1 cellular context compared by ENCODE assay signal in the genomic region with DNA sequence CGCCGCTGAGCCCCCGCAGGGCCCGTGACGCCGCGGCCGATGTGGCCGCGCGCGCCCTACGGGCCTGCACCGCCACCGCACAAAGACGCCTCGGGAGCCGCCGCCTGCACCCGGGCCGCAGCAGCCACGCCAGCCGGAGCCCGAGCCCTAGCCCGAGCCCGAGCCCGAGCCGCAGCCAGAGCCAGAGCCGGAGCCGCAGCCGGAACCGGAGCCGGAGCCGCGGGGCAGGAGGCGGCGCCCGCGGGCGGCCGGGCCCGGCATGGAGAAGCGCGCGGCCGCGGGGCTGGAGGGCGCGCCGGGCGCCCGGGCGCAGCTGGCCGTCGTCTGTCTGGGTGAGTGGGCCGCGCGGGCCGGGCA.
TF ChIP-seq lines count a peak whose summit lies in the region.

No MANE protein-coding gene starts in this region.

TF ChIP-seq in HepG2, 621 proteins besides CTCF, POLR2A, EP300 and RAD21:
- TF ChIP-seq, protein P1, sequence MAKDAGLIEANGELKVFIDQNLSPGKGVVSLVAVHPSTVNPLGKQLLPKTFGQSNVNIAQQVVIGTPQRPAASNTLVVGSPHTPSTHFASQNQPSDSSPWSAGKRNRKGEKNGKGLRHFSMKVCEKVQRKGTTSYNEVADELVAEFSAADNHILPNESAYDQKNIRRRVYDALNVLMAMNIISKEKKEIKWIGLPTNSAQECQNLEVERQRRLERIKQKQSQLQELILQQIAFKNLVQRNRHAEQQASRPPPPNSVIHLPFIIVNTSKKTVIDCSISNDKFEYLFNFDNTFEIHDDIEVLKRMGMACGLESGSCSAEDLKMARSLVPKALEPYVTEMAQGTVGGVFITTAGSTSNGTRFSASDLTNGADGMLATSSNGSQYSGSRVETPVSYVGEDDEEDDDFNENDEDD (CRISPR knock-in tag; IDR thresholded peaks at IDR 0.05; ENCODE audit: borderline replicate concordance): no peak
- no peak for TF ChIP-seq PHF21A (CRISPR knock-in tag; IDR thresholded peaks at IDR 0.05)
- TF ChIP-seq, protein P2, sequence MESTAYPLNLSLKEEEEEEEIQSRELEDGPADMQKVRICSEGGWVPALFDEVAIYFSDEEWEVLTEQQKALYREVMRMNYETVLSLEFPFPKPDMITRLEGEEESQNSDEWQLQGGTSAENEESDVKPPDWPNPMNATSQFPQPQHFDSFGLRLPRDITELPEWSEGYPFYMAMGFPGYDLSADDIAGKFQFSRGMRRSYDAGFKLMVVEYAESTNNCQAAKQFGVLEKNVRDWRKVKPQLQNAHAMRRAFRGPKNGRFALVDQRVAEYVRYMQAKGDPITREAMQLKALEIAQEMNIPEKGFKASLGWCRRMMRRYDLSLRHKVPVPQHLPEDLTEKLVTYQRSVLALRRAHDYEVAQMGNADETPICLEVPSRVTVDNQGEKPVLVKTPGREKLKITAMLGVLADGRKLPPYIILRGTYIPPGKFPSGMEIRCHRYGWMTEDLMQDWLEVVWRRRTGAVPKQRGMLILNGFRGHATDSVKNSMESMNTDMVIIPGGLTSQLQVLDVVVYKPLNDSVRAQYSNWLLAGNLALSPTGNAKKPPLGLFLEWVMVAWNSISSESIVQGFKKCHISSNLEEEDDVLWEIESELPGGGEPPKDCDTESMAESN (CRISPR knock-in tag; conservative IDR thresholded peaks at IDR 0.05): 0 out of 2 replicates have a peak, but pooled peaks have one; percentile 3
